In genomic region chr2:231926180-231926741, GRCh38 we compare ENCODE assay signal across 1 cellular context.
TF ChIP-seq lines count a peak whose summit lies in the region.

TSS of gene NPPC (minus strand) at chr2:231926396. CDS start at chr2:231926249, 147 bp downstream.

TF ChIP-seq in HepG2, 621 proteins besides CTCF, POLR2A, EP300 and RAD21 (continued from another document and continues in another):
- TF ChIP-seq FOXA1 (IDR thresholded peaks at IDR 0.05): no peak
- no peak for TF ChIP-seq FOXA1 (CRISPR knock-in tag; IDR thresholded peaks at IDR 0.05)
- TF ChIP-seq ZNF780A (CRISPR knock-in tag; IDR thresholded peaks at IDR 0.05): no peak
- TF ChIP-seq ZBTB4 (CRISPR knock-in tag; IDR thresholded peaks at IDR 0.05; ENCODE audit: borderline replicate concordance): no peak
- no peak for TF ChIP-seq ZHX1 (CRISPR knock-in tag; IDR thresholded peaks at IDR 0.05; ENCODE audit: low read depth)
- no peak for TF ChIP-seq NONO (IDR thresholded peaks at IDR 0.05)
- peak; percentile 46; the same call in 1 of the 2 replicates for TF ChIP-seq NONO (CRISPR knock-in tag; conservative IDR thresholded peaks at IDR 0.05)
- TF ChIP-seq ZSCAN25 (CRISPR knock-in tag; IDR thresholded peaks at IDR 0.05): 0 out of 2 replicates have a peak, but pooled peaks have one; percentile 35
- TF ChIP-seq RXRA (CRISPR knock-in tag; IDR thresholded peaks at IDR 0.05): no peak
- TF ChIP-seq MED1 (CRISPR knock-in tag; IDR thresholded peaks at IDR 0.05): no peak
- TF ChIP-seq ZNF354B (CRISPR knock-in tag; IDR thresholded peaks at IDR 0.05): no peak
- no peak for TF ChIP-seq RXRB (CRISPR knock-in tag; IDR thresholded peaks at IDR 0.05; ENCODE audit: borderline replicate concordance)
- peak; percentile 14; the same call in 1 of the 2 replicates for TF ChIP-seq ZFP91 (CRISPR knock-in tag; IDR thresholded peaks at IDR 0.05; ENCODE audit: borderline replicate concordance)
- TF ChIP-seq ZNF160 (CRISPR knock-in tag; IDR thresholded peaks at IDR 0.05): no peak
- TF ChIP-seq ZNF296 (CRISPR knock-in tag; conservative IDR thresholded peaks at IDR 0.05): no peak
- no peak for TF ChIP-seq NFIC (IDR thresholded peaks at IDR 0.05; ENCODE audit: low read length)
- TF ChIP-seq SNAPC4 (CRISPR knock-in tag; IDR thresholded peaks at IDR 0.05): no peak
- TF ChIP-seq ZNF549 (CRISPR knock-in tag; IDR thresholded peaks at IDR 0.05): no peak
- no peak for TF ChIP-seq ZBTB21 (CRISPR knock-in tag; IDR thresholded peaks at IDR 0.05)
- TF ChIP-seq DDIT3 (CRISPR knock-in tag; IDR thresholded peaks at IDR 0.05): no peak
- TF ChIP-seq REST (IDR thresholded peaks at IDR 0.05; ENCODE audit: borderline replicate concordance in 1 of 2, low read depth in 1 of 2, low read length in 2 of 2): no peak
- TF ChIP-seq SUZ12 (IDR thresholded peaks at IDR 0.05; ENCODE audit: low read depth, low read length): no peak
- no peak for TF ChIP-seq SNRNP70 (IDR thresholded peaks at IDR 0.05; ENCODE audit: low read depth, low read length)
- TF ChIP-seq ZNF30 (CRISPR knock-in tag; IDR thresholded peaks at IDR 0.05): no peak; the same call in 1 of the 2 replicates
- no peak for TF ChIP-seq ZNF503 (CRISPR knock-in tag; IDR thresholded peaks at IDR 0.05)
- no peak for TF ChIP-seq TP53 (CRISPR knock-in tag; conservative IDR thresholded peaks at IDR 0.05)
- no peak for TF ChIP-seq AHDC1 (CRISPR knock-in tag; IDR thresholded peaks at IDR 0.05; ENCODE audit: borderline replicate concordance)
- no peak for TF ChIP-seq ZBTB20 (CRISPR knock-in tag; IDR thresholded peaks at IDR 0.05; ENCODE audit: borderline replicate concordance, low read depth)
- TF ChIP-seq THAP11 (CRISPR knock-in tag; IDR thresholded peaks at IDR 0.05): no peak
